Comparison of ENCODE assay signal across 18 cellular contexts in genomic region chr1:205858141-205858961, GRCh38. TPM values are rescaled to one million over a fixed set of nuclear protein-coding genes. Genes with fewer than 3 reads are reported as not detected.
DNase-seq lines count a peak whose midpoint lies in the region; ATAC-seq and TF ChIP-seq lines count a peak whose summit lies in the region.
"Had no signal": no experiment of that assay in that cellular context is flagged by ENCODE, and none has a peak within 500 bp of the region (broad histone marks: within the 10 kb centered on the region; RNA-seq: fewer than 3 reads in every experiment).

No MANE protein-coding gene starts in this region.

- TF ChIP-seq CTCF in GM06990 (IDR thresholded peaks at IDR 0.05; ENCODE audit: insufficient read depth, low read length, poor library complexity, severe bottlenecking) = peak; percentile 4
- TF ChIP-seq CTCF in PC-9 (conservative IDR thresholded peaks at IDR 0.05) = no peak

- no peaks in the 10 kb centered on the region for H3K9me3 ChIP-seq in PC-9 (ENCODE audit: insufficient read depth, low read depth)

- CTCF ChIA-PET in PC-9 (lab: Charles Lee) = no interaction called here

- H3K27me3 ChIP-seq in GM06990 (replicated peaks; ENCODE audit: control insufficient read depth, insufficient read depth, low read length) (no peaks in the 10 kb centered on the region), PC-9 (ENCODE audit: insufficient read depth, low read depth) (no peaks in the 10 kb centered on the region)
- H3K27me3 ChIP-seq: transverse colon had no signal

- H3K4me1 ChIP-seq in PC-9 (replicated peaks; ENCODE audit: insufficient read depth) = no peaks in the 10 kb centered on the region
- H3K4me1 ChIP-seq: transverse colon had no signal

- no peaks in the 10 kb centered on the region for H3K79me2 ChIP-seq in PC-9 (ENCODE audit: low read depth)

- no peaks in the 10 kb centered on the region for H3K36me3 Mint-ChIP-seq in T-helper 2 cell treated with Interferon-gamma antibody and Interleukin-4, amounts not matched to agents 5 μg/mL and 100 μg/mL, for 36 hours (ENCODE audit: low read depth)
- H3K36me3 Mint-ChIP-seq in memory B cell = peaks cover 2% of the 10 kb centered on the region

- H3K27me3 Mint-ChIP-seq in T-helper 2 cell treated with Interferon-gamma antibody and Interleukin-4, amounts not matched to agents 5 μg/mL and 100 μg/mL, for 36 hours (ENCODE audit: low read depth) = peaks cover 32% of the 10 kb centered on the region
- H3K27me3 Mint-ChIP-seq in memory B cell = no peaks in the 10 kb centered on the region
- H3K27me3 Mint-ChIP-seq: activated CD8-positive, alpha-beta T cell treated with anti-CD3 and anti-CD28 coated beads for 36 hours had no signal

- POLR2A ChIA-PET in PC-9 (lab: Charles Lee; ENCODE audit: unreplicated experiment) = no interaction called here

- H3K4me3 ChIP-seq in GM06990 (replicated peaks; ENCODE audit: low read depth, low read length) (no peak overlapping the region), PC-9 (no peak overlapping the region)
- H3K4me3 ChIP-seq: SK-N-MC, transverse colon had no signal

- no peak overlapping the region for H3K27ac Mint-ChIP-seq in T-helper 2 cell treated with Interferon-gamma antibody and Interleukin-4, amounts not matched to agents 5 μg/mL and 100 μg/mL, for 36 hours
- peak overlapping the region; percentile 64 for H3K27ac Mint-ChIP-seq in memory B cell
- H3K27ac Mint-ChIP-seq: activated CD8-positive, alpha-beta T cell treated with anti-CD3 and anti-CD28 coated beads for 36 hours had no signal

- intact Hi-C loops in PC-9 (cut with micrococcal nuclease; ENCODE audit: unreplicated experiment) = no loop called here

- peaks cover 11% of the 10 kb centered on the region for H3K9me3 Mint-ChIP-seq in T-helper 2 cell treated with Interferon-gamma antibody and Interleukin-4, amounts not matched to agents 5 μg/mL and 100 μg/mL, for 36 hours
- peaks cover 12% of the 10 kb centered on the region for H3K9me3 Mint-ChIP-seq in memory B cell

- no peak overlapping the region for H3K27ac ChIP-seq in PC-9
- H3K27ac ChIP-seq: SK-N-MC, transverse colon had no signal

- no peak for DNase-seq in T-helper 2 cell treated with Interferon-gamma antibody and Interleukin-4, amounts not matched to agents 5 μg/mL and 100 μg/mL, for 36 hours (ENCODE audit: low spot score)
- DNase-seq in T-helper 2 cell = no peak
- no peak for DNase-seq in GM06990 (ENCODE audit: extremely low read depth, insufficient read length)
- no peak for DNase-seq in PC-9
- DNase-seq in memory B cell (ENCODE audit: low spot score in 2 of 2) = no peak
- no peak for DNase-seq in activated CD4-positive, alpha-beta T cell treated with anti-CD3 and anti-CD28 coated beads, Interleukin-2, amount 50 U/mL, for 48 hours
- DNase-seq: activated CD8-positive, alpha-beta T cell treated with anti-CD3 and anti-CD28 coated beads for 36 hours; activated T-cell treated with anti-CD3 and anti-CD28 coated beads, Interleukin-2, amount 50 U/mL, for 48 hours; central memory CD4-positive, alpha-beta T cell; effector memory CD8-positive, alpha-beta T cell; IMR-90; NCI-H2081 treated with DMSO at 0.1 percent for 48 hours; NCI-H510A treated with DMSO at 0.1 percent for 48 hours; transverse colon had no signal

- H3K4me3 Mint-ChIP-seq in T-helper 2 cell treated with Interferon-gamma antibody and Interleukin-4, amounts not matched to agents 5 μg/mL and 100 μg/mL, for 36 hours = peak overlapping the region; percentile 8
- H3K4me3 Mint-ChIP-seq in memory B cell = peak overlapping the region; percentile 50
- H3K4me3 Mint-ChIP-seq: activated CD8-positive, alpha-beta T cell treated with anti-CD3 and anti-CD28 coated beads for 36 hours had no signal

- H3K9me2 ChIP-seq in PC-9 (ENCODE audit: insufficient read depth) = 0 out of 2 replicates have a peak, but pooled peaks cover 4% of the 10 kb centered on the region

- peaks cover 8% of the 10 kb centered on the region for H3K4me1 Mint-ChIP-seq in T-helper 2 cell treated with Interferon-gamma antibody and Interleukin-4, amounts not matched to agents 5 μg/mL and 100 μg/mL, for 36 hours (ENCODE audit: low read depth)
- H3K4me1 Mint-ChIP-seq in memory B cell = peaks cover 14% of the 10 kb centered on the region

- H2AFZ ChIP-seq in PC-9 = no peak overlapping the region; the same call in 1 of the 2 replicates

- H3K36me3 ChIP-seq in GM06990 (ENCODE audit: control insufficient read depth, insufficient read depth, low read length) (no peaks in the 10 kb centered on the region), PC-9 (ENCODE audit: low read depth) (no peaks in the 10 kb centered on the region)
- H3K36me3 ChIP-seq: transverse colon had no signal

- no peak for ATAC-seq in memory B cell (ENCODE audit: low read depth)
- no peak for ATAC-seq in esophagus mucosa
- no peak for ATAC-seq in GM21723 (IDR thresholded peaks at IDR 0.05; ENCODE audit: unreplicated experiment)
- ATAC-seq: activated CD8-positive, alpha-beta T cell treated with anti-CD3 and anti-CD28 coated beads for 36 hours; effector memory CD8-positive, alpha-beta T cell had no signal

- H3K4me2 ChIP-seq in PC-9 = peak overlapping the region; percentile 38

- H4K20me1 ChIP-seq in PC-9 (ENCODE audit: insufficient read depth) = no peaks in the 10 kb centered on the region

- no TSS peak for BruUV-seq in PC-9 (replicated peaks; lab: Mats Ljungman, UMichigan)

- H3F3A ChIP-seq in PC-9 (ENCODE audit: insufficient read depth, low read depth) = no peaks in the 10 kb centered on the region

RNA-seq across cellular contexts. Expression of gene PM20D1, which starts 8.4 kb away (rescaled TPM):
- total RNA-seq in PC-9 (2021) = not detected in 2 replicates
- total RNA-seq in esophagus mucosa = not detected
- total RNA-seq: IMR-90, pulmonary artery endothelial cell, transverse colon had no signal

RNA-seq across cellular contexts. Expression of gene SLC41A1, which starts 45.4 kb away (rescaled TPM):
- total RNA-seq in PC-9 (2021) (26.5 and 34.5 TPM in 2 replicates), esophagus mucosa (7.2 TPM)
